Comparison of ENCODE assay signal across 8 cellular contexts in genomic region chr12:14629832-14630688, GRCh38.
DNase-seq lines count a peak whose midpoint lies in the region; ATAC-seq, FAIRE-seq and TF ChIP-seq lines count a peak whose summit lies in the region.

No MANE protein-coding gene starts in this region.

- no peaks in the 10 kb centered on the region for H3F3A ChIP-seq in SU-DHL-6 (ENCODE audit: insufficient read depth)

- no peak overlapping the region for H3K9ac ChIP-seq in SU-DHL-6 (ENCODE audit: low read length)

- no peak overlapping the region for H2AFZ ChIP-seq in SU-DHL-6 (ENCODE audit: low read depth, low read length, severe bottlenecking)

- H3K4me3 Mint-ChIP-seq in activated naive CD8-positive, alpha-beta T cell treated with anti-CD3 and anti-CD28 coated beads, Interleukin-2, amount 50 U/mL, for 24 hours: no peak overlapping the region

- TF ChIP-seq CTCF in SU-DHL-6 (IDR thresholded peaks at IDR 0.05; ENCODE audit: insufficient read depth, low read length, poor library complexity, severe bottlenecking): peak; percentile 35

- no peaks in the 10 kb centered on the region for H3K4me1 Mint-ChIP-seq in activated naive CD8-positive, alpha-beta T cell treated with anti-CD3 and anti-CD28 coated beads, Interleukin-2, amount 50 U/mL, for 24 hours

- no peaks in the 10 kb centered on the region for H3K9me3 ChIP-seq in SU-DHL-6 (ENCODE audit: insufficient read depth, low read length)

- H3K27me3 Mint-ChIP-seq in activated naive CD8-positive, alpha-beta T cell treated with anti-CD3 and anti-CD28 coated beads, Interleukin-2, amount 50 U/mL, for 24 hours: peaks cover 1% of the 10 kb centered on the region

- no peaks in the 10 kb centered on the region for H3K9me2 ChIP-seq in SU-DHL-6 (replicated peaks; ENCODE audit: insufficient read depth, low read length)

- no peaks in the 10 kb centered on the region for H3K36me3 Mint-ChIP-seq in activated naive CD8-positive, alpha-beta T cell treated with anti-CD3 and anti-CD28 coated beads, Interleukin-2, amount 50 U/mL, for 24 hours (ENCODE audit: low read depth)

- H3K27ac ChIP-seq in SU-DHL-6 (ENCODE audit: low read depth, low read length): no peak overlapping the region

- H3K79me2 ChIP-seq in SU-DHL-6 (ENCODE audit: insufficient read depth, low read length): no peaks in the 10 kb centered on the region

- no peak overlapping the region for H3K4me3 ChIP-seq in SU-DHL-6 (ENCODE audit: insufficient read depth, low read length, poor library complexity, severe bottlenecking)

- no peak overlapping the region for H3K4me2 ChIP-seq in SU-DHL-6 (ENCODE audit: low read depth, low read length, poor library complexity, severe bottlenecking)

- intact Hi-C loops in left cardiac atrium (cut with DNase I): loop anchor here in 1 of 2 donors (10.0 kb wide), 1 partner anchor 85 kb away; no protein-coding TSS in a partner anchor

- peaks cover 6% of the 10 kb centered on the region for H3K9me3 Mint-ChIP-seq in activated naive CD8-positive, alpha-beta T cell treated with anti-CD3 and anti-CD28 coated beads, Interleukin-2, amount 50 U/mL, for 24 hours

- no peak for TF ChIP-seq POLR2A in GM12891 (IDR thresholded peaks at IDR 0.05; ENCODE audit: low read depth, low read length)

- ATAC-seq in HG02610 (IDR thresholded peaks at IDR 0.05; ENCODE audit: unreplicated experiment) (peak; percentile 94), left cardiac atrium (peak; percentile 97 to 99)
- ATAC-seq in activated naive CD8-positive, alpha-beta T cell treated with anti-CD3 and anti-CD28 coated beads, Interleukin-2, amount 50 U/mL, for 24 hours: peak; percentile 95

- no peak overlapping the region for H3K27ac Mint-ChIP-seq in activated naive CD8-positive, alpha-beta T cell treated with anti-CD3 and anti-CD28 coated beads, Interleukin-2, amount 50 U/mL, for 24 hours

- no peaks in the 10 kb centered on the region for H4K20me1 ChIP-seq in SU-DHL-6 (ENCODE audit: low read depth, low read length)

- no peaks in the 10 kb centered on the region for H3K27me3 ChIP-seq in SU-DHL-6 (ENCODE audit: low read length)

- no peak for DNase-seq in GM12891 (ENCODE audit: insufficient read length, low spot score)
- peak; percentile 57 for DNase-seq in NCI-H1105 (lab: John Stamatoyannopoulos, UW)
- peak; percentile 59 for DNase-seq in activated naive CD8-positive, alpha-beta T cell treated with anti-CD3 and anti-CD28 coated beads, Interleukin-2, amount 50 U/mL, for 24 hours
- DNase-seq in left cardiac atrium: peak; percentile 60
- peak; percentile 72 for DNase-seq in retina
- no peak for DNase-seq in GF-D8 (lab: John Stamatoyannopoulos, UW)

- no peaks in the 10 kb centered on the region for H3K36me3 ChIP-seq in SU-DHL-6 (ENCODE audit: low read length)

- peak; percentile 96 for FAIRE-seq in GM12891 (lab: Jason Lieb, UNC)

TF ChIP-seq in GM12891, 5 proteins besides CTCF, POLR2A, EP300 and RAD21:
- 0 out of 2 replicates have a peak, but pooled peaks have one; percentile 11 for TF ChIP-seq SPI1 (IDR thresholded peaks at IDR 0.05; ENCODE audit: low read depth, low read length)
- no peak for TF ChIP-seq PAX5 (IDR thresholded peaks at IDR 0.05; ENCODE audit: insufficient read depth, low read length, severe bottlenecking)
- no peak for TF ChIP-seq POLR2AphosphoS5 (IDR thresholded peaks at IDR 0.05; ENCODE audit: low read depth, low read length)
- no peak for TF ChIP-seq POU2F2 (IDR thresholded peaks at IDR 0.05; ENCODE audit: low read depth, low read length)
- TF ChIP-seq TAF1 (IDR thresholded peaks at IDR 0.05; ENCODE audit: low read depth, low read length): no peak

Comparison
In these comparisons a context has a peak if more than half of its experiments do, and no peak if none do; other contexts are left out.
1. DNase-seq: peak in NCI-H1105 (single experiment), activated naive CD8-positive, alpha-beta T cell treated with anti-CD3 and anti-CD28 coated beads, Interleukin-2, amount 50 U/mL, for 24 hours (single experiment), left cardiac atrium (single experiment) and retina (single experiment); none in GM12891 (single experiment) and GF-D8 (single experiment).
2. Peak in every context shown above with its lines, with median percentiles within 50 percentile points of each other: ATAC-seq.